Comparison of ENCODE assay signal across 19 cellular contexts in the genomic region with DNA sequence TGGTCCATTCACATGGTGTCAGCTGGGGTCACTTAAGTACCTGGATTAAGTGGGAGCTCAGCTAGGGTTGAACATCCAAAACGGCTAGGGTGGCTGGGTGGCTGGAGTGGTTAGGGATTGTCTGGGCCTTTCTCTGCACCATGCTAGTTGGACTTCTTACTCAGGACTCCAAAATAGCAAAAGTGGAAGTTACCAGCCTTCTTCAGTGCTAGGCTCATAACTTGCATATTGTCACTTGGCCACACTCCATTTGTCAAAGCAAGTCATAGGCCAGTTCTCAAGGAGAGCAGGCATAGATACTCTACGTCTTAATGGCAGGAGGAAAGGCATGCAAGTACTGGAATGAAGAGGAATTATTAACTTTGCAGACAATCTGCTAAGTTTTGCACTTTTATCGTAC.
"Had no signal": no experiment of that assay in that cellular context is flagged by ENCODE, and none has a peak within 500 bp of the region (broad histone marks: within the 10 kb centered on the region; RNA-seq: fewer than 3 reads in every experiment).

No MANE protein-coding gene starts in this region.

- ATAC-seq: activated CD4-positive, CD25-positive, alpha-beta regulatory T cell treated with anti-CD3 and anti-CD28 coated beads, Interleukin-2, amount 50 U/mL, for 24 hours; naive thymus-derived CD4-positive, alpha-beta T cell; stimulated activated naive CD8-positive, alpha-beta T cell treated with anti-CD3 and anti-CD28 coated beads, Interleukin-15, Interleukin-2, amounts not matched to agents 100 U/mL and 50 U/mL, for 24 hours had no signal

- H3K9me3 Mint-ChIP-seq: dendritic cell treated with granulocyte-macrophage colony-stimulating factor and Interleukin-4, amounts not matched to agents 40 ng/mL and 50 ng/mL, for 4 days had no signal

- H3K4me3 ChIP-seq: adrenal gland, ascending aorta, lung, thyroid gland had no signal

- H3K27me3 ChIP-seq: adrenal gland, ascending aorta, brain microvascular endothelial cell, thyroid gland had no signal

- H3K9me3 ChIP-seq: adrenal gland, ascending aorta, thyroid gland had no signal

- H3K4me1 ChIP-seq: adrenal gland, ascending aorta, thyroid gland had no signal

- H3K4me3 Mint-ChIP-seq: dendritic cell treated with granulocyte-macrophage colony-stimulating factor and Interleukin-4, amounts not matched to agents 40 ng/mL and 50 ng/mL, for 4 days; naive thymus-derived CD4-positive, alpha-beta T cell; T-helper 1 cell treated with Interleukin-12 subunit alpha and Interleukin-12 subunit beta and Interleukin-4 antibody, amounts not matched to agents 30 μg/mL and 1 μg/mL, for 36 hours had no signal

- H3K27me3 Mint-ChIP-seq: dendritic cell treated with granulocyte-macrophage colony-stimulating factor and Interleukin-4, amounts not matched to agents 40 ng/mL and 50 ng/mL, for 4 days; naive thymus-derived CD4-positive, alpha-beta T cell; progenitor cell of endocrine pancreas had no signal

- H3K27ac ChIP-seq: adrenal gland, ascending aorta, brain microvascular endothelial cell, thyroid gland had no signal

- DNase-seq: activated gamma-delta T cell; activated naive CD4-positive, alpha-beta T cell treated with anti-CD3 and anti-CD28 coated beads, Interleukin-2, amount 50 U/mL, for 16 hours; adrenal gland; brain microvascular endothelial cell; caudate nucleus; effector CD8-positive, alpha-beta T cell; erythroblast; foreskin fibroblast; kidney; naive thymus-derived CD4-positive, alpha-beta T cell; stimulated activated CD4-positive, alpha-beta T cell treated with anti-CD3 and anti-CD28 coated beads, Interleukin-4, amount 100 ng/mL, for 24 hours; stimulated activated naive CD8-positive, alpha-beta T cell treated with anti-CD3 and anti-CD28 coated beads, Interleukin-15, Interleukin-2, amounts not matched to agents 100 U/mL and 50 U/mL, for 24 hours; thyroid gland had no signal

- H3K36me3 ChIP-seq: adrenal gland, brain microvascular endothelial cell had no signal

- H3K27ac Mint-ChIP-seq: dendritic cell treated with granulocyte-macrophage colony-stimulating factor and Interleukin-4, amounts not matched to agents 40 ng/mL and 50 ng/mL, for 4 days; T-helper 1 cell treated with Interleukin-12 subunit alpha and Interleukin-12 subunit beta and Interleukin-4 antibody, amounts not matched to agents 30 μg/mL and 1 μg/mL, for 36 hours had no signal
